ENCODE assay signal across 17 cellular contexts in genomic region chr6:163960128-163960527, GRCh38.
"Had no signal": no experiment of that assay in that cellular context is flagged by ENCODE, and none has a peak within 500 bp of the region (broad histone marks: within the 10 kb centered on the region; RNA-seq: fewer than 3 reads in every experiment).

No MANE protein-coding gene starts in this region.

- H3K27me3 ChIP-seq: ascending aorta, foreskin keratinocyte, vagina had no signal

- H3K9me3 Mint-ChIP-seq: activated T-cell treated with anti-CD3 and anti-CD28 coated beads, Interleukin-2, amount 50 U/mL, for 4 hours; natural killer cell treated with Interleukin-12 subunit alpha and Interleukin-12 subunit beta and Interleukin-15 and Interleukin-18, amount 100 ng/mL, for 72 hours had no signal

- H3K27ac ChIP-seq: ascending aorta, foreskin keratinocyte, vagina had no signal

- DNase-seq: activated CD4-positive, alpha-beta T cell treated with anti-CD3 and anti-CD28 coated beads, Interleukin-2, amount 50 U/mL, for 1 hour; activated CD8-positive, alpha-beta memory T cell treated with anti-CD3 and anti-CD28 coated beads, Interleukin-2, amount 50 U/mL, for 4 hours; activated effector memory CD4-positive, alpha-beta T cell treated with anti-CD3 and anti-CD28 coated beads, Interleukin-2, amount 50 U/mL, for 16 hours; activated naive CD4-positive, alpha-beta T cell treated with anti-CD3 and anti-CD28 coated beads, Interleukin-2, amount 50 U/mL, for 16 hours; activated T-cell treated with anti-CD3 and anti-CD28 coated beads, Interleukin-2, amount 50 U/mL, for 4 hours; foreskin keratinocyte; mesenchymal stem cell; occipital lobe; posterior cingulate gyrus; retina; stimulated activated naive CD8-positive, alpha-beta T cell treated with anti-CD3 and anti-CD28 coated beads, Interleukin-15, Interleukin-2, amounts not matched to agents 100 U/mL and 50 U/mL, for 24 hours; T1000; trophoblast cell had no signal

- ATAC-seq: activated CD4-positive, CD25-positive, alpha-beta regulatory T cell treated with anti-CD3 and anti-CD28 coated beads, Interleukin-2, amount 50 U/mL, for 24 hours; activated T-cell treated with anti-CD3 and anti-CD28 coated beads, Interleukin-2, amount 50 U/mL, for 4 hours; foreskin keratinocyte; stimulated activated naive CD8-positive, alpha-beta T cell treated with anti-CD3 and anti-CD28 coated beads, Interleukin-15, Interleukin-2, amounts not matched to agents 100 U/mL and 50 U/mL, for 24 hours had no signal

- H3K36me3 Mint-ChIP-seq: natural killer cell treated with Interleukin-12 subunit alpha and Interleukin-12 subunit beta and Interleukin-15 and Interleukin-18, amount 100 ng/mL, for 72 hours had no signal

- H3K36me3 ChIP-seq: ascending aorta, vagina had no signal

- H3K4me1 ChIP-seq: ascending aorta, foreskin keratinocyte had no signal

- H3K4me3 ChIP-seq: ascending aorta, vagina had no signal

- H3K4me3 Mint-ChIP-seq: activated T-cell treated with anti-CD3 and anti-CD28 coated beads, Interleukin-2, amount 50 U/mL, for 4 hours; natural killer cell treated with Interleukin-12 subunit alpha and Interleukin-12 subunit beta and Interleukin-15 and Interleukin-18, amount 100 ng/mL, for 72 hours had no signal

- H3K9me3 ChIP-seq: ascending aorta, vagina had no signal

- H3K27ac Mint-ChIP-seq: natural killer cell treated with Interleukin-12 subunit alpha and Interleukin-12 subunit beta and Interleukin-15 and Interleukin-18, amount 100 ng/mL, for 72 hours had no signal
